20 cellular contexts compared by ENCODE assay signal in the genomic region with DNA sequence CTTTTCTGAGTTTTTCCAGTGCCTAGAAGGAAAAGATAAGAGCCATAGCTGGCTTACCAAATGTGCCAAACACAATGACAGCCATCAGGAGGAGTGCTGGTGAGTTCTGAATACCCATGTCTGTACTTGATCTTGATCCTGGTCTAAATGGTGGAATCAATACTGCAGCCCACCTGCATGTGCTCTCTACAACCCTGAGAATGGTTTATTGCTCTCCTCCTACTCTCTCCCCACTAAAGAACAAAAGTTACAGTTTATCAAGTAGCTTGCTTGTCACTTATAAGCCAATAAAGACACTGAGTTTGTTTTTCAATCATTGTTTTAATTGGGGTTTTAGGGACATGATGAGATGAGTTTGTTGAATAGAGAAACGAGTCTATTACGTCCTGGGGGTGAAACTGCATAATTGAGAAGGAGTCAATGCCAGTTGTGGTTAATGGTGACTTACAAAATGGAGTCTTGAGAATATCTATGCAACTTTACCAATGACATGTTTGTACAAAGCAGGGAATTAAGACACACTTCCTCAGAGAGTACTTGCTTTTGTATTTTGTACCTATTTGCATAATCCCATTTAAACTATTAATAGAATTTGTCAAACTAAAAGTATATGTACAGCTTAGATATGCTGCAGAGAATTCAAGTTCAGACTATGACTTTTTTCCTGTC. TPM values are rescaled to one million over a fixed set of nuclear protein-coding genes. Genes with fewer than 3 reads are reported as not detected.
DNase-seq lines count a peak whose midpoint lies in the region; ATAC-seq, FAIRE-seq and TF ChIP-seq lines count a peak whose summit lies in the region.
"Had no signal": no experiment of that assay in that cellular context is flagged by ENCODE, and none has a peak within 500 bp of the region (broad histone marks: within the 10 kb centered on the region; RNA-seq: fewer than 3 reads in every experiment).

No MANE protein-coding gene starts in this region.

- H3K4me3 ChIP-seq in A549 (no peak overlapping the region), HCT116 (replicated peaks in 1 of 2; ENCODE audit: low read depth in 1 of 2, low read length in 2 of 2) (no peak overlapping the region), keratinocyte (ENCODE audit: control insufficient read depth in 2 of 3, extremely low read depth in 1 of 3, insufficient read depth in 2 of 3, low read depth in 1 of 3, low read length in 3 of 3) (no peak overlapping the region)
- H3K4me3 ChIP-seq: GM23248 had no signal

- FAIRE-seq in A549 (lab: Jason Lieb, UNC) = no peak
- no peak for FAIRE-seq in keratinocyte (lab: Jason Lieb, UNC)
- FAIRE-seq: D721Med, GM12891 had no signal

- no peak for ATAC-seq in A549
- ATAC-seq in HCT116 = no peak

- TF ChIP-seq EP300 in A549 (IDR thresholded peaks at IDR 0.05) = no peak

- no peaks in the 10 kb centered on the region for H3K9me1 ChIP-seq in keratinocyte (ENCODE audit: control insufficient read depth, extremely low read depth, insufficient read depth, low read length)

- H3K4me3 Mint-ChIP-seq in activated T-helper 2 cell treated with anti-CD3 and anti-CD28 coated beads, Interferon-gamma antibody, Interleukin-2, Interleukin-4, amounts not matched to agents 10 μg/mL and 5 μg/mL and 100 μg/mL, durations not matched to agents 14 hours and 24 hours and 36 hours (ENCODE audit: low read depth) = no peak overlapping the region
- H3K4me3 Mint-ChIP-seq: CD4-positive, alpha-beta memory T cell had no signal

- RAD21 ChIA-PET in HCT116 (lab: Charles Lee; ENCODE audit: low non-redundant PET in 1 of 2, low total read pairs in 2 of 2, uncharacterized antibody in 2 of 2, unreplicated experiment in 2 of 2) = no interaction called here

- 52% methylated on average over 2 of the region's 2 CpGs for WGBS in A549 (ENCODE audit: missing lambda C conversion rate)

- TF ChIP-seq RAD21 in A549 (conservative IDR thresholded peaks at IDR 0.05 in 1 of 2, IDR thresholded peaks at IDR 0.05 in 1 of 2) (no peak), HCT116 (IDR thresholded peaks at IDR 0.05; ENCODE audit: low read depth) (no peak)

- intact Hi-C loops in HCT116 (cut with micrococcal nuclease) = loop anchor here (5.0 kb wide), 1 partner anchor 38 kb away; a partner anchor contains a TSS
- intact Hi-C loops in activated T-helper 2 cell treated with anti-CD3 and anti-CD28 coated beads, Interferon-gamma antibody, Interleukin-2, Interleukin-4, amounts not matched to agents 10 μg/mL and 5 μg/mL and 100 μg/mL, durations not matched to agents 14 hours and 24 hours and 36 hours (cut with micrococcal nuclease) = no loop called here

- H3K9me3 ChIP-seq in A549 = peaks cover 15% of the 10 kb centered on the region; the same call in 2 of the 3 replicates
- H3K9me3 ChIP-seq in HCT116 (ENCODE audit: control insufficient read depth in 1 of 2, insufficient read depth in 1 of 2, low read depth in 1 of 2, low read length in 2 of 2) = no peaks in the 10 kb centered on the region
- H3K9me3 ChIP-seq in keratinocyte (ENCODE audit: control insufficient read depth, low read depth, low read length) = no peaks in the 10 kb centered on the region
- H3K9me3 ChIP-seq: BE2C had no signal

- no peaks in the 10 kb centered on the region for H3K79me2 ChIP-seq in HCT116 (ENCODE audit: insufficient read depth, low read length)
- H3K79me2 ChIP-seq in keratinocyte (ENCODE audit: control insufficient read depth, insufficient read depth, low read length) = no peaks in the 10 kb centered on the region

- CTCF ChIA-PET in A549 (lab: Yijun Ruan, JAX) = no interaction called here
- CTCF ChIA-PET in HCT116 (lab: Charles Lee) = interaction anchor here (1.4 kb wide), 1 partner anchor 20 kb away, joined by 5 read pairs; a partner anchor contains a TSS

- H2AFZ ChIP-seq in HCT116 (ENCODE audit: low read depth, low read length, poor library complexity, severe bottlenecking) (peak overlapping the region; percentile 76), keratinocyte (ENCODE audit: control insufficient read depth, low read length) (peak overlapping the region; percentile 51)
- H2AFZ ChIP-seq: GM23248 had no signal

- POLR2A ChIA-PET in A549 (lab: Yijun Ruan, JAX) = no interaction called here
- POLR2A ChIA-PET in HCT116 (lab: Charles Lee) = interaction anchor here (0.6 kb wide), 1 partner anchor 50 kb away, joined by 3 read pairs; no protein-coding TSS in a partner anchor

- no TSS peak for BruUV-seq in HCT116 (replicated peaks; lab: Mats Ljungman, UMichigan)

- H3K4me1 ChIP-seq in A549 (peaks cover 48% of the 10 kb centered on the region), HCT116 (ENCODE audit: control insufficient read depth in 1 of 2, insufficient read depth in 2 of 2, low read length in 2 of 2) (peaks cover 10 to 25% of the 10 kb centered on the region in 2 experiments), keratinocyte (ENCODE audit: control insufficient read depth, extremely low read depth, insufficient read depth, low read length) (peaks cover 9% of the 10 kb centered on the region)
- H3K4me1 ChIP-seq: BE2C had no signal

- no peak for DNase-seq in A549 (ENCODE audit: low read depth in 1 of 2, low spot score in 1 of 2)
- no peak for DNase-seq in HCT116 (ENCODE audit: low read depth, low spot score)
- DNase-seq in NCI-H82 (lab: John Stamatoyannopoulos, UW) = peak; percentile 25
- DNase-seq in keratinocyte (ENCODE audit: low read depth, low spot score) = no peak
- no peak for DNase-seq in NCI-H748 (lab: John Stamatoyannopoulos, UW; ENCODE audit: unreplicated experiment)
- DNase-seq in NCI-H774 (lab: John Stamatoyannopoulos, UW) = no peak
- DNase-seq in activated T-helper 2 cell treated with anti-CD3 and anti-CD28 coated beads, Interferon-gamma antibody, Interleukin-2, Interleukin-4, amounts not matched to agents 10 μg/mL and 5 μg/mL and 100 μg/mL, durations not matched to agents 14 hours and 24 hours and 36 hours (ENCODE audit: low spot score) = no peak
- DNase-seq: BE2C; CD4-positive, alpha-beta memory T cell; DMS153; DMS79 treated with DMSO at 0.1 percent for 48 hours; EL; GM23248; H7; KG1 had no signal

- no peak for TF ChIP-seq CTCF in A549 (IDR thresholded peaks at IDR 0.05)
- no peak for TF ChIP-seq CTCF in HCT116 (IDR thresholded peaks at IDR 0.05 in 2 of 3, conservative IDR thresholded peaks at IDR 0.05 in 1 of 3; ENCODE audit: borderline replicate concordance in 1 of 3, insufficient read depth in 1 of 3, low read depth in 2 of 3, low read length in 2 of 3)
- TF ChIP-seq CTCF in keratinocyte (optimal IDR thresholded peaks at IDR 0.05 in 1 of 3, IDR thresholded peaks at IDR 0.05 in 1 of 3, conservative IDR thresholded peaks at IDR 0.05 in 1 of 3; ENCODE audit: extremely low read depth in 1 of 3, insufficient read depth in 2 of 3, low read length in 3 of 3) = no peak

- no peaks in the 10 kb centered on the region for H3K9me2 ChIP-seq in HCT116 (ENCODE audit: insufficient read depth)

- no peaks in the 10 kb centered on the region for H3K27me3 ChIP-seq in HCT116 (ENCODE audit: insufficient read depth, low read length)
- no peaks in the 10 kb centered on the region for H3K27me3 ChIP-seq in keratinocyte (ENCODE audit: control insufficient read depth, extremely low read depth, insufficient read depth, low read length)
- H3K27me3 ChIP-seq: BE2C had no signal

- H3K9ac ChIP-seq in HCT116 (ENCODE audit: low read length) (no peak overlapping the region), keratinocyte (ENCODE audit: control insufficient read depth, extremely low read depth, insufficient read depth, low read length) (no peak overlapping the region)
- H3K9ac ChIP-seq: GM23248 had no signal

- dilution Hi-C loops in keratinocyte (cut with MboI; ENCODE audit: extremely low pct_ligation_motif_present, low sequenced_read_pairs) = no loop called here

- H3K36me3 Mint-ChIP-seq in activated T-helper 2 cell treated with anti-CD3 and anti-CD28 coated beads, Interferon-gamma antibody, Interleukin-2, Interleukin-4, amounts not matched to agents 10 μg/mL and 5 μg/mL and 100 μg/mL, durations not matched to agents 14 hours and 24 hours and 36 hours (ENCODE audit: low read depth) = no peaks in the 10 kb centered on the region
- H3K36me3 Mint-ChIP-seq: CD4-positive, alpha-beta memory T cell had no signal

- H3K27me3 Mint-ChIP-seq in activated T-helper 2 cell treated with anti-CD3 and anti-CD28 coated beads, Interferon-gamma antibody, Interleukin-2, Interleukin-4, amounts not matched to agents 10 μg/mL and 5 μg/mL and 100 μg/mL, durations not matched to agents 14 hours and 24 hours and 36 hours (ENCODE audit: low read depth) = peaks cover 3% of the 10 kb centered on the region
- H3K27me3 Mint-ChIP-seq: CD4-positive, alpha-beta memory T cell had no signal

- H3K9me3 Mint-ChIP-seq in activated T-helper 2 cell treated with anti-CD3 and anti-CD28 coated beads, Interferon-gamma antibody, Interleukin-2, Interleukin-4, amounts not matched to agents 10 μg/mL and 5 μg/mL and 100 μg/mL, durations not matched to agents 14 hours and 24 hours and 36 hours = no peaks in the 10 kb centered on the region

- H3K36me3 ChIP-seq in HCT116 (ENCODE audit: control insufficient read depth in 1 of 2, insufficient read depth in 2 of 2, low read length in 2 of 2) = no peaks in the 10 kb centered on the region
- no peaks in the 10 kb centered on the region for H3K36me3 ChIP-seq in keratinocyte (ENCODE audit: control insufficient read depth in 2 of 2, extremely low read depth in 1 of 2, insufficient read depth in 2 of 2, low read length in 2 of 2)
- H3K36me3 ChIP-seq: BE2C had no signal

- TF ChIP-seq POLR2A in A549 (IDR thresholded peaks at IDR 0.05; ENCODE audit: low read length) = no peak
- TF ChIP-seq POLR2A in HCT116 (IDR thresholded peaks at IDR 0.05; ENCODE audit: borderline replicate concordance, extremely low read depth, insufficient read depth, insufficient read length) = no peak

- H4K20me1 ChIP-seq in HCT116 (ENCODE audit: insufficient read depth) (no peaks in the 10 kb centered on the region), keratinocyte (ENCODE audit: control insufficient read depth, extremely low read depth, insufficient read depth, low read length) (no peaks in the 10 kb centered on the region)

- H3K27ac Mint-ChIP-seq in activated T-helper 2 cell treated with anti-CD3 and anti-CD28 coated beads, Interferon-gamma antibody, Interleukin-2, Interleukin-4, amounts not matched to agents 10 μg/mL and 5 μg/mL and 100 μg/mL, durations not matched to agents 14 hours and 24 hours and 36 hours = no peak overlapping the region
- H3K27ac Mint-ChIP-seq: CD4-positive, alpha-beta memory T cell had no signal

- H3K4me2 ChIP-seq in A549 (no peak overlapping the region), HCT116 (ENCODE audit: low read length) (no peak overlapping the region), keratinocyte (ENCODE audit: control insufficient read depth, extremely low read depth, insufficient read depth, low read depth, low read length) (no peak overlapping the region)

- H3K27ac ChIP-seq in A549 (peak overlapping the region; percentile 43 to 62; a peak in 5 of 6 replicates), HCT116 (ENCODE audit: low read depth, low read length) (no peak overlapping the region), keratinocyte (ENCODE audit: control insufficient read depth, insufficient read depth, low read length) (no peak overlapping the region)
- H3K27ac ChIP-seq: C4-2B, GM23248, HL-60 had no signal

- H3K4me1 Mint-ChIP-seq in activated T-helper 2 cell treated with anti-CD3 and anti-CD28 coated beads, Interferon-gamma antibody, Interleukin-2, Interleukin-4, amounts not matched to agents 10 μg/mL and 5 μg/mL and 100 μg/mL, durations not matched to agents 14 hours and 24 hours and 36 hours (ENCODE audit: low read depth) = no peaks in the 10 kb centered on the region
- H3K4me1 Mint-ChIP-seq: CD4-positive, alpha-beta memory T cell had no signal

RNA-seq across cellular contexts. Expression of a gene that starts 20.8 kb away (rescaled TPM):
- polyA plus RNA-seq in A549 (2011; rRNA removed) = 14.9 and 17.9 TPM in 2 replicates
- polyA plus RNA-seq in A549 (2012; cell fraction: cytosol; rRNA removed) = 16.5 and 19.9 TPM in 2 replicates
- 19.9 and 29.2 TPM in 2 replicates for polyA plus RNA-seq in A549 (2012; cell fraction: nucleus; rRNA removed)
- polyA plus RNA-seq in A549 (2017; fragmentation: RNase III; extraction: RNeasy Plus Mini Kit Qiagen cat#74134 plus additional on column Dnase treatment) = 5.1 to 5.5 TPM (median 5.2 TPM) in 3 replicates
- 7.2 and 7.9 TPM in 2 replicates for polyA minus RNA-seq in A549 (2011; rRNA and poly(A)+ RNA removed)
- total RNA-seq in HCT116 (2021; ENCODE audit: unreplicated experiment) = 1.9 TPM
- 1.7 and 1.9 TPM in 2 replicates for polyA plus RNA-seq in HCT116 (2012)
- polyA plus RNA-seq in keratinocyte = 2.9 to 10.8 TPM (median 6.3 TPM) in 3 replicates
- 0.50 TPM for polyA plus RNA-seq in keratinocyte (2011; ENCODE audit: low read depth)
- polyA plus RNA-seq in keratinocyte (2011; cell fraction: cytosol; rRNA removed) = 5.6 and 7.3 TPM in 2 replicates
- 20.1 and 32.2 TPM in 2 replicates for polyA plus RNA-seq in keratinocyte (2011; cell fraction: nucleus; rRNA removed)
- 0.68 and 5.8 TPM in 2 replicates for polyA plus RNA-seq in keratinocyte (2012; ENCODE audit: low replicate concordance)
- 0.59 to 2.2 TPM (median 1.0 TPM) in 3 replicates for polyA minus RNA-seq in keratinocyte
- 1.9 TPM for polyA minus RNA-seq in keratinocyte (2011; cell fraction: cytosol; rRNA and poly(A)+ RNA removed)
- 5.5 and 5.7 TPM in 2 replicates for polyA minus RNA-seq in keratinocyte (2011; cell fraction: nucleus; rRNA and poly(A)+ RNA removed)
- total RNA-seq in activated T-helper 2 cell treated with anti-CD3 and anti-CD28 coated beads, Interferon-gamma antibody, Interleukin-2, Interleukin-4, amounts not matched to agents 10 μg/mL and 5 μg/mL and 100 μg/mL, durations not matched to agents 14 hours and 24 hours and 36 hours = 0.14 TPM in 1 of 2 replicates, not detected in the other
- total RNA-seq: A172; CD4-positive, alpha-beta memory T cell; GM23248 had no signal
- polyA plus RNA-seq: CD4-positive, alpha-beta memory T cell had no signal

RNA-seq across cellular contexts. Expression of a gene that starts 39.7 kb away (rescaled TPM):
- polyA plus RNA-seq in A549 (2011; rRNA removed) (59.5 and 122 TPM in 2 replicates), A549 (2017; fragmentation: RNase III; extraction: RNeasy Plus Mini Kit Qiagen cat#74134 plus additional on column Dnase treatment) (9.3 to 10.6 TPM (median 9.4 TPM) in 3 replicates), keratinocyte (0.96 to 39.7 TPM (median 9.7 TPM) in 3 replicates)
- polyA plus RNA-seq in A549 (2012; cell fraction: cytosol; rRNA removed) = 75.6 and 94.7 TPM in 2 replicates
- 202 and 263 TPM in 2 replicates for polyA plus RNA-seq in A549 (2012; cell fraction: nucleus; rRNA removed)
- polyA minus RNA-seq in A549 (2011; rRNA and poly(A)+ RNA removed) = 17.2 and 37.1 TPM in 2 replicates
- 1.8 TPM for total RNA-seq in HCT116 (2021; ENCODE audit: unreplicated experiment)
- polyA plus RNA-seq in HCT116 (2012) = 3.1 and 5.9 TPM in 2 replicates
- 1.6 TPM for polyA plus RNA-seq in keratinocyte (2011; ENCODE audit: low read depth)
- 10.4 and 20.3 TPM in 2 replicates for polyA plus RNA-seq in keratinocyte (2011; cell fraction: cytosol; rRNA removed)
- polyA plus RNA-seq in keratinocyte (2011; cell fraction: nucleus; rRNA removed) = 115 and 181 TPM in 2 replicates
- 0.99 and 5.7 TPM in 2 replicates for polyA plus RNA-seq in keratinocyte (2012; ENCODE audit: low replicate concordance)
- 0.69 to 8.7 TPM (median 2.0 TPM) in 3 replicates for polyA minus RNA-seq in keratinocyte
- polyA minus RNA-seq in keratinocyte (2011; cell fraction: cytosol; rRNA and poly(A)+ RNA removed) = 18.2 TPM
- polyA minus RNA-seq in keratinocyte (2011; cell fraction: nucleus; rRNA and poly(A)+ RNA removed) = 38.9 and 54.1 TPM in 2 replicates
- not detected in 2 replicates for total RNA-seq in activated T-helper 2 cell treated with anti-CD3 and anti-CD28 coated beads, Interferon-gamma antibody, Interleukin-2, Interleukin-4, amounts not matched to agents 10 μg/mL and 5 μg/mL and 100 μg/mL, durations not matched to agents 14 hours and 24 hours and 36 hours
- total RNA-seq: A172, H7 had no signal
- polyA plus RNA-seq: CD4-positive, alpha-beta memory T cell had no signal

Comparison
In these comparisons a context has a peak if more than half of its experiments do, and no peak if none do; other contexts are left out.
1. H3K27ac ChIP-seq: peak in A549 (2 of 2); none in HCT116 (single experiment) and keratinocyte (single experiment).